ENCODE assay signal across 18 cellular contexts in genomic region chr7:71933426-71933825, GRCh38.
"Had no signal": no experiment of that assay in that cellular context is flagged by ENCODE, and none has a peak within 500 bp of the region (broad histone marks: within the 10 kb centered on the region; RNA-seq: fewer than 3 reads in every experiment).

No MANE protein-coding gene starts in this region.

- DNase-seq: colonic mucosa; cortex of kidney; dermis blood vessel endothelial cell; dorsolateral prefrontal cortex; effector CD4-positive, alpha-beta T cell; effector CD8-positive, alpha-beta T cell; effector memory CD4-positive, alpha-beta T cell; effector memory CD8-positive, alpha-beta T cell; endodermal cell; erythroblast; esophagus squamous epithelium; foreskin fibroblast; foreskin keratinocyte; foreskin melanocyte; gastrocnemius medialis; glutamatergic neuron; heart left ventricle; heart right ventricle had no signal
